8 cellular contexts compared by ENCODE assay signal in the genomic region with DNA sequence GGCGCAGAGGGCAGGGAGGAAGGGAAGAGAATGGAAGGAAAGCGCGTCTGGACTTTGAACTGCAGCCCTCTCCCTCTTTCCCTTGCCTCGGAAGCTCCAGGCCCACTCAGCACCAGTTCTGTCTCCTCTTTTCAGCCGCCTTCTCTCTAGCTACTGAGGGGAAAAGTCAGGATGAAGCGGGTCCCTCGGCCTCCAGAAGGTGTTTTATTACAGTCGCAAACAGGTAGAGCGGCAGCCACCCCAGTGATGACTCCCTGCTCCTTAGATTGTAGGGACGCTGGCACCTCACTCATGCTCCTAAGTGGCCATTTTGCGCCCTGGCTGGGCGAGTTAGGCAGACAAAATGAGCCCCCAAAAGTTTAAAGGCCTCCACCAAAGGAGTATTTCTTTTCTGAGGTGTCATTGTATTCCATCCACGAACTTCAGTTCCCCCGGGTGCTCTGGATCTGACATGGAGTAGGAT. TPM values are rescaled to one million over a fixed set of nuclear protein-coding genes. Genes with fewer than 3 reads are reported as not detected.
DNase-seq lines count a peak whose midpoint lies in the region; ATAC-seq and TF ChIP-seq lines count a peak whose summit lies in the region.

No MANE protein-coding gene starts in this region.

- ATAC-seq in heart left ventricle (peak in 3 of 4 donors; percentile 3 to 11 (median 3)), GM18502 (IDR thresholded peaks at IDR 0.05; ENCODE audit: poor library complexity, unreplicated experiment) (no peak)

- TF ChIP-seq CTCF in WERI-Rb-1 (IDR thresholded peaks at IDR 0.05; ENCODE audit: low read depth, low read length) (no peak), heart left ventricle (IDR thresholded peaks at IDR 0.05) (no peak)

- H3K27me3 ChIP-seq in HAP-1 (ENCODE audit: low read depth) (no peaks in the 10 kb centered on the region), WERI-Rb-1 (ENCODE audit: insufficient read depth, low read depth, severe bottlenecking) (no peaks in the 10 kb centered on the region), heart left ventricle (no peaks in the 10 kb centered on the region)

- 33 to 43% (median 38%) methylated on average over 14 of the region's 14 CpGs for WGBS in heart left ventricle, 4 donors

- in situ Hi-C loops in HAP-1 (cut with MboI; ENCODE audit: low sequenced_read_pairs), result no loop called here

- no peak for DNase-seq in HAP-1 (ENCODE audit: low spot score in 2 of 2)
- no peak for DNase-seq in WERI-Rb-1
- DNase-seq in heart left ventricle, result peak in 1 of 5 donors; percentile 28
- no peak for DNase-seq in skeletal muscle cell (ENCODE audit: low read depth)
- no peak for DNase-seq in putamen (ENCODE audit: low spot score)
- DNase-seq in cerebellum (ENCODE audit: low spot score), result no peak
- no peak for DNase-seq in GF-D8 (lab: John Stamatoyannopoulos, UW)

- H3K4me3 ChIP-seq in HAP-1 (peak overlapping the region; percentile 43), WERI-Rb-1 (ENCODE audit: low read depth, low read length) (peak overlapping the region; percentile 62), heart left ventricle (peak overlapping the region; percentile 27 to 99 (median 61)), skeletal muscle cell (ENCODE audit: low read depth, low read length) (peak overlapping the region; percentile 56)

- TF ChIP-seq POLR2A in heart left ventricle (IDR thresholded peaks at IDR 0.05), result no peak

- H3K27ac ChIP-seq in WERI-Rb-1 (peak overlapping the region; percentile 89), heart left ventricle (peak overlapping the region; percentile 88 to 99 (median 97))

- peaks cover 7% of the 10 kb centered on the region for H3K36me3 ChIP-seq in HAP-1 (replicated peaks)
- H3K36me3 ChIP-seq in WERI-Rb-1, result peaks cover 18% of the 10 kb centered on the region
- no peaks in the 10 kb centered on the region for H3K36me3 ChIP-seq in heart left ventricle

- intact Hi-C loops in heart left ventricle (cut with DNase I), result loop anchor here (1.0 to 10.0 kb wide), 15 partner anchors 20 to 436 kb away; a partner anchor contains a TSS

- no peaks in the 10 kb centered on the region for H3K9me3 ChIP-seq in HAP-1
- H3K9me3 ChIP-seq in WERI-Rb-1 (ENCODE audit: severe bottlenecking), result no peaks in the 10 kb centered on the region
- no peaks in the 10 kb centered on the region for H3K9me3 ChIP-seq in heart left ventricle

- H3K4me1 ChIP-seq in HAP-1, result peaks cover 25% of the 10 kb centered on the region
- peaks cover 5 to 56% (median 32%) of the 10 kb centered on the region in 12 donors for H3K4me1 ChIP-seq in heart left ventricle

RNA-seq across cellular contexts. Expression of a gene that starts 0.9 kb away (rescaled TPM):
- total RNA-seq in heart left ventricle (10 to 100 TPM; 56.5 to 82.6 (median 63.0) TPM), cerebellum (32.2 TPM)
- 10 to 100 TPM; 26.6 to 54.1 TPM for polyA plus RNA-seq in heart left ventricle
